Comparison of ENCODE assay signal across 1 cellular context in the genomic region with DNA sequence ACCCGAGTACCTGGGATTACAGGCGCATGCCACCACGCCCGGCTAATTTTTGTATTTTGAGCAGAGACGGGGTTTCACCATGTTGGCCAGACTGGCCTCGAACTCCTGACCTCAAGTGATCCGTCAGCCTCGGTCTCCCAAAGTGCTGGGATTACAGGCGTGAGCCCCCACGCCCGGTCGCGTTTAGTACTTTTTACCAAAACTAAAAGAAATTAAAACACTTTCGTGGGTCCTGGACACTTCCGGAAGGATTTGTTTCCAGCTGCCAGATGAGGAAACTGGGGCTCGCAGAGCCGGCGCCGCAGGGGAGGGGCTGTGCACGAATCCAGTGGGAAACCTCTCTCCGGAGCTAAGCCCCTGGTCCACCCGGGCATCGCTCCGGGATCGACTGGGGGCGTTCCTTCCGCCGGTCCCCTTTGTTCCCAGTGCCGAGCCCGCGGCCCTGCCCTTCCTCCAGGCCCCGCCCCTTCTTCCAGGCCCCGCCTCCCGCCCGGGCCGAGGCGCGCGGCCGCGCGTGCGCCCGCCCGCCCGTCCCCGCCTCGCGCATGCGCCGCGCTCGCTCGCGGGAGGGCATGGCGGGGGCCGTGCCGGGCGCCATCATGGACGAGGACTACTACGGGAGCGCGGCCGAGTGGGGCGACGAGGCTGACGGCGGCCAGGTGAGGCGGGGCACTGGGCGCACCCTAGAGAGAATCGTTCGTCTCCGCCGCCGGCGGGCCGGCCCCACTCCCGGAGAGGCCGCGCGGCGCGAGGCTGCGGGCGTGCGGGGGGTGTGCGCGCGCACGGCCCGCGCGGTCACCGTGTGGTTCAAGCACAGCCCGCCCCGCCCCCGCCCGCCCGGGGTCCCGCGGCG.
TF ChIP-seq lines count a peak whose summit lies in the region.

A gene with protein sequence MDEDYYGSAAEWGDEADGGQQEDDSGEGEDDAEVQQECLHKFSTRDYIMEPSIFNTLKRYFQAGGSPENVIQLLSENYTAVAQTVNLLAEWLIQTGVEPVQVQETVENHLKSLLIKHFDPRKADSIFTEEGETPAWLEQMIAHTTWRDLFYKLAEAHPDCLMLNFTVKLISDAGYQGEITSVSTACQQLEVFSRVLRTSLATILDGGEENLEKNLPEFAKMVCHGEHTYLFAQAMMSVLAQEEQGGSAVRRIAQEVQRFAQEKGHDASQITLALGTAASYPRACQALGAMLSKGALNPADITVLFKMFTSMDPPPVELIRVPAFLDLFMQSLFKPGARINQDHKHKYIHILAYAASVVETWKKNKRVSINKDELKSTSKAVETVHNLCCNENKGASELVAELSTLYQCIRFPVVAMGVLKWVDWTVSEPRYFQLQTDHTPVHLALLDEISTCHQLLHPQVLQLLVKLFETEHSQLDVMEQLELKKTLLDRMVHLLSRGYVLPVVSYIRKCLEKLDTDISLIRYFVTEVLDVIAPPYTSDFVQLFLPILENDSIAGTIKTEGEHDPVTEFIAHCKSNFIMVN (plus strand): TSS at position 546 of the 853 bp plus-strand sequence. CDS start 54 bp downstream, at position 600.

TF ChIP-seq in HepG2, 621 proteins besides CTCF, POLR2A, EP300 and RAD21 (continued from another document and continues in another):
- TF ChIP-seq, protein P1, sequence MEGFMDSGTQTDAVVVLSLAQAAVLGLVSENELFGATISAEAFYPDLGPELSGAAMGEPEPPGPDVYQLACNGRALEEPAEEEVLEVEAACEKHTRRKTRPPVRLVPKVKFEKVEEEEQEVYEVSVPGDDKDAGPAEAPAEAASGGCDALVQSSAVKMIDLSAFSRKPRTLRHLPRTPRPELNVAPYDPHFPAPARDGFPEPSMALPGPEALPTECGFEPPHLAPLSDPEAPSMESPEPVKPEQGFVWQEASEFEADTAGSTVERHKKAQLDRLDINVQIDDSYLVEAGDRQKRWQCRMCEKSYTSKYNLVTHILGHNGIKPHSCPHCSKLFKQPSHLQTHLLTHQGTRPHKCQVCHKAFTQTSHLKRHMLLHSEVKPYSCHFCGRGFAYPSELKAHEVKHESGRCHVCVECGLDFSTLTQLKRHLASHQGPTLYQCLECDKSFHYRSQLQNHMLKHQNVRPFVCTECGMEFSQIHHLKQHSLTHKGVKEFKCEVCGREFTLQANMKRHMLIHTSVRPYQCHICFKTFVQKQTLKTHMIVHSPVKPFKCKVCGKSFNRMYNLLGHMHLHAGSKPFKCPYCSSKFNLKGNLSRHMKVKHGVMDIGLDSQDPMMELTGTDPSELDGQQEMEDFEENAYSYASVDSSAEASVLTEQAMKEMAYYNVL (CRISPR knock-in tag; IDR thresholded peaks at IDR 0.05; ENCODE audit: borderline replicate concordance) = 0 out of 2 replicates have a peak, but pooled peaks have one; percentile 63
- TF ChIP-seq REPIN1 (CRISPR knock-in tag; IDR thresholded peaks at IDR 0.05; ENCODE audit: borderline replicate concordance, low read depth) (peak; percentile 44; the same call in 1 of the 2 replicates), ZNF382 (CRISPR knock-in tag; IDR thresholded peaks at IDR 0.05; ENCODE audit: borderline replicate concordance) (no peak), TCF7L2 (IDR thresholded peaks at IDR 0.05; ENCODE audit: low read depth, low read length) (0 out of 2 replicates have a peak, but pooled peaks have one; percentile 27), KDM1A (CRISPR knock-in tag; IDR thresholded peaks at IDR 0.05) (peak; percentile 22; the same call in 1 of the 2 replicates), ZNF552 (CRISPR knock-in tag; IDR thresholded peaks at IDR 0.05; ENCODE audit: borderline replicate concordance) (0 out of 2 replicates have a peak, but pooled peaks have one; percentile 42), SIX1 (CRISPR knock-in tag; IDR thresholded peaks at IDR 0.05; ENCODE audit: borderline replicate concordance) (peak; percentile 39; the same call in 1 of the 2 replicates), FOXA1 (IDR thresholded peaks at IDR 0.05) (no peak), FOXA1 (CRISPR knock-in tag; IDR thresholded peaks at IDR 0.05) (no peak), KDM6A (CRISPR knock-in tag; IDR thresholded peaks at IDR 0.05; ENCODE audit: low read depth) (peak; percentile 20; the same call in 1 of the 2 replicates), MED8 (CRISPR knock-in tag; IDR thresholded peaks at IDR 0.05; ENCODE audit: insufficient replicate concordance) (peak; percentile 44), NFKBIZ (CRISPR knock-in tag; IDR thresholded peaks at IDR 0.05) (0 out of 2 replicates have a peak, but pooled peaks have one; percentile 19), ATM (IDR thresholded peaks at IDR 0.05; ENCODE audit: borderline replicate concordance) (no peak)
- TF ChIP-seq, protein P2, sequence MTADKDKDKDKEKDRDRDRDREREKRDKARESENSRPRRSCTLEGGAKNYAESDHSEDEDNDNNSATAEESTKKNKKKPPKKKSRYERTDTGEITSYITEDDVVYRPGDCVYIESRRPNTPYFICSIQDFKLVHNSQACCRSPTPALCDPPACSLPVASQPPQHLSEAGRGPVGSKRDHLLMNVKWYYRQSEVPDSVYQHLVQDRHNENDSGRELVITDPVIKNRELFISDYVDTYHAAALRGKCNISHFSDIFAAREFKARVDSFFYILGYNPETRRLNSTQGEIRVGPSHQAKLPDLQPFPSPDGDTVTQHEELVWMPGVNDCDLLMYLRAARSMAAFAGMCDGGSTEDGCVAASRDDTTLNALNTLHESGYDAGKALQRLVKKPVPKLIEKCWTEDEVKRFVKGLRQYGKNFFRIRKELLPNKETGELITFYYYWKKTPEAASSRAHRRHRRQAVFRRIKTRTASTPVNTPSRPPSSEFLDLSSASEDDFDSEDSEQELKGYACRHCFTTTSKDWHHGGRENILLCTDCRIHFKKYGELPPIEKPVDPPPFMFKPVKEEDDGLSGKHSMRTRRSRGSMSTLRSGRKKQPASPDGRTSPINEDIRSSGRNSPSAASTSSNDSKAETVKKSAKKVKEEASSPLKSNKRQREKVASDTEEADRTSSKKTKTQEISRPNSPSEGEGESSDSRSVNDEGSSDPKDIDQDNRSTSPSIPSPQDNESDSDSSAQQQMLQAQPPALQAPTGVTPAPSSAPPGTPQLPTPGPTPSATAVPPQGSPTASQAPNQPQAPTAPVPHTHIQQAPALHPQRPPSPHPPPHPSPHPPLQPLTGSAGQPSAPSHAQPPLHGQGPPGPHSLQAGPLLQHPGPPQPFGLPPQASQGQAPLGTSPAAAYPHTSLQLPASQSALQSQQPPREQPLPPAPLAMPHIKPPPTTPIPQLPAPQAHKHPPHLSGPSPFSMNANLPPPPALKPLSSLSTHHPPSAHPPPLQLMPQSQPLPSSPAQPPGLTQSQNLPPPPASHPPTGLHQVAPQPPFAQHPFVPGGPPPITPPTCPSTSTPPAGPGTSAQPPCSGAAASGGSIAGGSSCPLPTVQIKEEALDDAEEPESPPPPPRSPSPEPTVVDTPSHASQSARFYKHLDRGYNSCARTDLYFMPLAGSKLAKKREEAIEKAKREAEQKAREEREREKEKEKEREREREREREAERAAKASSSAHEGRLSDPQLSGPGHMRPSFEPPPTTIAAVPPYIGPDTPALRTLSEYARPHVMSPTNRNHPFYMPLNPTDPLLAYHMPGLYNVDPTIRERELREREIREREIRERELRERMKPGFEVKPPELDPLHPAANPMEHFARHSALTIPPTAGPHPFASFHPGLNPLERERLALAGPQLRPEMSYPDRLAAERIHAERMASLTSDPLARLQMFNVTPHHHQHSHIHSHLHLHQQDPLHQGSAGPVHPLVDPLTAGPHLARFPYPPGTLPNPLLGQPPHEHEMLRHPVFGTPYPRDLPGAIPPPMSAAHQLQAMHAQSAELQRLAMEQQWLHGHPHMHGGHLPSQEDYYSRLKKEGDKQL (CRISPR knock-in tag; IDR thresholded peaks at IDR 0.05; ENCODE audit: low read depth) = no peak
- TF ChIP-seq, protein P3, sequence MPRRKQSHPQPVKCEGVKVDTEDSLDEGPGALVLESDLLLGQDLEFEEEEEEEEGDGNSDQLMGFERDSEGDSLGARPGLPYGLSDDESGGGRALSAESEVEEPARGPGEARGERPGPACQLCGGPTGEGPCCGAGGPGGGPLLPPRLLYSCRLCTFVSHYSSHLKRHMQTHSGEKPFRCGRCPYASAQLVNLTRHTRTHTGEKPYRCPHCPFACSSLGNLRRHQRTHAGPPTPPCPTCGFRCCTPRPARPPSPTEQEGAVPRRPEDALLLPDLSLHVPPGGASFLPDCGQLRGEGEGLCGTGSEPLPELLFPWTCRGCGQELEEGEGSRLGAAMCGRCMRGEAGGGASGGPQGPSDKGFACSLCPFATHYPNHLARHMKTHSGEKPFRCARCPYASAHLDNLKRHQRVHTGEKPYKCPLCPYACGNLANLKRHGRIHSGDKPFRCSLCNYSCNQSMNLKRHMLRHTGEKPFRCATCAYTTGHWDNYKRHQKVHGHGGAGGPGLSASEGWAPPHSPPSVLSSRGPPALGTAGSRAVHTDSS (CRISPR knock-in tag; conservative IDR thresholded peaks at IDR 0.05) = no peak
- TF ChIP-seq, protein P4, sequence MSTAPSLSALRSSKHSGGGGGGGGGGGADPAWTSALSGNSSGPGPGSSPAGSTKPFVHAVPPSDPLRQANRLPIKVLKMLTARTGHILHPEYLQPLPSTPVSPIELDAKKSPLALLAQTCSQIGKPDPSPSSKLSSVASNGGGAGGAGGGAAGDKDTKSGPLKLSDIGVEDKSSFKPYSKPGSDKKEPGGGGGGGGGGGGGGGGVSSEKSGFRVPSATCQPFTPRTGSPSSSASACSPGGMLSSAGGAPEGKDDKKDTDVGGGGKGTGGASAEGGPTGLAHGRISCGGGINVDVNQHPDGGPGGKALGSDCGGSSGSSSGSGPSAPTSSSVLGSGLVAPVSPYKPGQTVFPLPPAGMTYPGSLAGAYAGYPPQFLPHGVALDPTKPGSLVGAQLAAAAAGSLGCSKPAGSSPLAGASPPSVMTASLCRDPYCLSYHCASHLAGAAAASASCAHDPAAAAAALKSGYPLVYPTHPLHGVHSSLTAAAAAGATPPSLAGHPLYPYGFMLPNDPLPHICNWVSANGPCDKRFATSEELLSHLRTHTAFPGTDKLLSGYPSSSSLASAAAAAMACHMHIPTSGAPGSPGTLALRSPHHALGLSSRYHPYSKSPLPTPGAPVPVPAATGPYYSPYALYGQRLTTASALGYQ (CRISPR knock-in tag; IDR thresholded peaks at IDR 0.05) = no peak; the same call in none of the 2 replicates
- TF ChIP-seq, protein P5, sequence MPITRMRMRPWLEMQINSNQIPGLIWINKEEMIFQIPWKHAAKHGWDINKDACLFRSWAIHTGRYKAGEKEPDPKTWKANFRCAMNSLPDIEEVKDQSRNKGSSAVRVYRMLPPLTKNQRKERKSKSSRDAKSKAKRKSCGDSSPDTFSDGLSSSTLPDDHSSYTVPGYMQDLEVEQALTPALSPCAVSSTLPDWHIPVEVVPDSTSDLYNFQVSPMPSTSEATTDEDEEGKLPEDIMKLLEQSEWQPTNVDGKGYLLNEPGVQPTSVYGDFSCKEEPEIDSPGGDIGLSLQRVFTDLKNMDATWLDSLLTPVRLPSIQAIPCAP (CRISPR knock-in tag; IDR thresholded peaks at IDR 0.05; ENCODE audit: low read depth) = no peak
- TF ChIP-seq, protein P6, sequence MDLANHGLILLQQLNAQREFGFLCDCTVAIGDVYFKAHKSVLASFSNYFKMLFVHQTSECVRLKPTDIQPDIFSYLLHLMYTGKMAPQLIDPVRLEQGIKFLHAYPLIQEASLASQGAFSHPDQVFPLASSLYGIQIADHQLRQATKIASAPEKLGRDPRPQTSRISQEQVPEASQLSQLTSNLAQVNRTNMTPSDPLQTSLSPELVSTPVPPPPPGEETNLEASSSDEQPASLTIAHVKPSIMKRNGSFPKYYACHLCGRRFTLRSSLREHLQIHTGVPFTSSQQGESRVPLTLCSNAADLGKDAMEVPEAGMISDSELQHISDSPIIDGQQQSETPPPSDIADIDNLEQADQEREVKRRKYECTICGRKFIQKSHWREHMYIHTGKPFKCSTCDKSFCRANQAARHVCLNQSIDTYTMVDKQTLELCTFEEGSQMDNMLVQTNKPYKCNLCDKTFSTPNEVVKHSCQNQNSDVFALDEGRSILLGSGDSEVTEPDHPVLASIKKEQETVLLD (CRISPR knock-in tag; IDR thresholded peaks at IDR 0.05; ENCODE audit: low read depth) = peak; percentile 49; the same call in 1 of the 2 replicates
- TF ChIP-seq, protein P7, sequence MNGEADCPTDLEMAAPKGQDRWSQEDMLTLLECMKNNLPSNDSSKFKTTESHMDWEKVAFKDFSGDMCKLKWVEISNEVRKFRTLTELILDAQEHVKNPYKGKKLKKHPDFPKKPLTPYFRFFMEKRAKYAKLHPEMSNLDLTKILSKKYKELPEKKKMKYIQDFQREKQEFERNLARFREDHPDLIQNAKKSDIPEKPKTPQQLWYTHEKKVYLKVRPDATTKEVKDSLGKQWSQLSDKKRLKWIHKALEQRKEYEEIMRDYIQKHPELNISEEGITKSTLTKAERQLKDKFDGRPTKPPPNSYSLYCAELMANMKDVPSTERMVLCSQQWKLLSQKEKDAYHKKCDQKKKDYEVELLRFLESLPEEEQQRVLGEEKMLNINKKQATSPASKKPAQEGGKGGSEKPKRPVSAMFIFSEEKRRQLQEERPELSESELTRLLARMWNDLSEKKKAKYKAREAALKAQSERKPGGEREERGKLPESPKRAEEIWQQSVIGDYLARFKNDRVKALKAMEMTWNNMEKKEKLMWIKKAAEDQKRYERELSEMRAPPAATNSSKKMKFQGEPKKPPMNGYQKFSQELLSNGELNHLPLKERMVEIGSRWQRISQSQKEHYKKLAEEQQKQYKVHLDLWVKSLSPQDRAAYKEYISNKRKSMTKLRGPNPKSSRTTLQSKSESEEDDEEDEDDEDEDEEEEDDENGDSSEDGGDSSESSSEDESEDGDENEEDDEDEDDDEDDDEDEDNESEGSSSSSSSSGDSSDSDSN (CRISPR knock-in tag; IDR thresholded peaks at IDR 0.05) = peak; percentile 63
- TF ChIP-seq, protein P8, sequence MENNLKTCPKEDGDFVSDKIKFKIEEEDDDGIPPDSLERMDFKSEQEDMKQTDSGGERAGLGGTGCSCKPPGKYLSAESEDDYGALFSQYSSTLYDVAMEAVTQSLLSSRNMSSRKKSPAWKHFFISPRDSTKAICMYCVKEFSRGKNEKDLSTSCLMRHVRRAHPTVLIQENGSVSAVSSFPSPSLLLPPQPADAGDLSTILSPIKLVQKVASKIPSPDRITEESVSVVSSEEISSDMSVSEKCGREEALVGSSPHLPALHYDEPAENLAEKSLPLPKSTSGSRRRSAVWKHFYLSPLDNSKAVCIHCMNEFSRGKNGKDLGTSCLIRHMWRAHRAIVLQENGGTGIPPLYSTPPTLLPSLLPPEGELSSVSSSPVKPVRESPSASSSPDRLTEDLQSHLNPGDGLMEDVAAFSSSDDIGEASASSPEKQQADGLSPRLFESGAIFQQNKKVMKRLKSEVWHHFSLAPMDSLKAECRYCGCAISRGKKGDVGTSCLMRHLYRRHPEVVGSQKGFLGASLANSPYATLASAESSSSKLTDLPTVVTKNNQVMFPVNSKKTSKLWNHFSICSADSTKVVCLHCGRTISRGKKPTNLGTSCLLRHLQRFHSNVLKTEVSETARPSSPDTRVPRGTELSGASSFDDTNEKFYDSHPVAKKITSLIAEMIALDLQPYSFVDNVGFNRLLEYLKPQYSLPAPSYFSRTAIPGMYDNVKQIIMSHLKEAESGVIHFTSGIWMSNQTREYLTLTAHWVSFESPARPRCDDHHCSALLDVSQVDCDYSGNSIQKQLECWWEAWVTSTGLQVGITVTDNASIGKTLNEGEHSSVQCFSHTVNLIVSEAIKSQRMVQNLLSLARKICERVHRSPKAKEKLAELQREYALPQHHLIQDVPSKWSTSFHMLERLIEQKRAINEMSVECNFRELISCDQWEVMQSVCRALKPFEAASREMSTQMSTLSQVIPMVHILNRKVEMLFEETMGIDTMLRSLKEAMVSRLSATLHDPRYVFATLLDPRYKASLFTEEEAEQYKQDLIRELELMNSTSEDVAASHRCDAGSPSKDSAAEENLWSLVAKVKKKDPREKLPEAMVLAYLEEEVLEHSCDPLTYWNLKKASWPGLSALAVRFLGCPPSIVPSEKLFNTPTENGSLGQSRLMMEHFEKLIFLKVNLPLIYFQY (CRISPR knock-in tag; IDR thresholded peaks at IDR 0.05; ENCODE audit: borderline replicate concordance) = no peak; the same call in 1 of the 2 replicates
